In the genomic region with DNA sequence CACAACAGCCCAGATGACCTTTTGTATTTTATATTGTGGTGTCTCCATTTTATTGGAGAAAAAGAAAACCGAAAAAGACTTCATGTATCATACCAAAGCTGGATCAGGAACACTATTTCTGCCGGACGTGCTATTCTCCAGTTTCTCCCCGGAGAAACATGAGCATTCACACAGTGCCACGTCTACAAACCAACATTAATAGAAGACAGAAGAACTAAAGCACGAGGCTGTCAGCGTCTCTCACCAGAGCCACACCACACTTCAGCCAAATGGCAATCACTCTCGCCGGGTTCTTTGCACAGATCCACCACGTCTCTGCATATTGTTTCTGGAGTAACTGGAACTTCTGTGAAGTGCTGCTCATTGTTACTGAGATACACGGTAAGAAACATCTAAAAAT, we compare ENCODE assay signal across 24 cellular contexts. TPM values are rescaled to one million over a fixed set of nuclear protein-coding genes. Genes with fewer than 3 reads are reported as not detected.
DNase-seq lines count a peak whose midpoint lies in the region; ATAC-seq and TF ChIP-seq lines count a peak whose summit lies in the region.
"Had no signal": no experiment of that assay in that cellular context is flagged by ENCODE, and none has a peak within 500 bp of the region (broad histone marks: within the 10 kb centered on the region; RNA-seq: fewer than 3 reads in every experiment).

No MANE protein-coding gene starts in this region.

- DNase-seq in Right ventricle myocardium superior = no peak
- DNase-seq in Right ventricle myocardium inferior (ENCODE audit: missing footprints) = no peak
- DNase-seq in epithelial cell of prostate (ENCODE audit: low read depth, low spot score) = no peak
- no peak for DNase-seq in nephron progenitor cell
- no peak for DNase-seq in KBM-7
- DNase-seq in activated naive CD8-positive, alpha-beta T cell treated with anti-CD3 and anti-CD28 coated beads for 36 hours = no peak
- DNase-seq: activated CD4-positive, alpha-beta T cell treated with anti-CD3 and anti-CD28 coated beads for 4 hours; activated CD8-positive, alpha-beta memory T cell treated with anti-CD3 and anti-CD28 coated beads, Interleukin-2, amount 10 ng/mL, durations not matched to agents 7 days and 5 days; activated naive CD8-positive, alpha-beta T cell treated with anti-CD3 and anti-CD28 coated beads, Interleukin-2, amount 50 U/mL, for 24 hours; brain microvascular endothelial cell; GOT3; kidney glomerular epithelial cell; natural killer cell; NCI-H1930; NCI-H226; NCI-H82; SIG-M5; T-helper 1 cell had no signal

- H3K9me3 Mint-ChIP-seq in nephron progenitor cell = no peaks in the 10 kb centered on the region
- H3K9me3 Mint-ChIP-seq in activated naive CD8-positive, alpha-beta T cell treated with anti-CD3 and anti-CD28 coated beads for 36 hours = no peaks in the 10 kb centered on the region
- H3K9me3 Mint-ChIP-seq: activated naive CD8-positive, alpha-beta T cell treated with anti-CD3 and anti-CD28 coated beads, Interleukin-2, amount 50 U/mL, for 24 hours; activated T-helper 17 cell treated with anti-CD3 and anti-CD28 coated beads, Interleukin-2, amount 50 U/mL, for 72 hours; dendritic cell treated with granulocyte-macrophage colony-stimulating factor and Interleukin-4, amounts not matched to agents 40 ng/mL and 50 ng/mL, for 4 days; natural killer cell had no signal

- in situ Hi-C loops in KBM-7 (cut with MboI; ENCODE audit: low pct_unique_long_range_greater_than_20kb, low sequenced_read_pairs) = no loop called here

- peaks cover 39% of the 10 kb centered on the region for H3K36me3 Mint-ChIP-seq in nephron progenitor cell (ENCODE audit: low read depth)
- H3K36me3 Mint-ChIP-seq in activated naive CD8-positive, alpha-beta T cell treated with anti-CD3 and anti-CD28 coated beads for 36 hours = peaks cover 17% of the 10 kb centered on the region
- H3K36me3 Mint-ChIP-seq: natural killer cell had no signal

- H3K4me3 Mint-ChIP-seq in nephron progenitor cell = no peak overlapping the region
- H3K4me3 Mint-ChIP-seq in activated naive CD8-positive, alpha-beta T cell treated with anti-CD3 and anti-CD28 coated beads for 36 hours = no peak overlapping the region
- H3K4me3 Mint-ChIP-seq: activated CD8-positive, alpha-beta memory T cell treated with anti-CD3 and anti-CD28 coated beads, Interleukin-2, amount 10 ng/mL, durations not matched to agents 7 days and 5 days; activated naive CD8-positive, alpha-beta T cell treated with anti-CD3 and anti-CD28 coated beads, Interleukin-2, amount 50 U/mL, for 24 hours; activated T-helper 17 cell treated with anti-CD3 and anti-CD28 coated beads, Interleukin-2, amount 50 U/mL, for 72 hours; dendritic cell treated with granulocyte-macrophage colony-stimulating factor and Interleukin-4, amounts not matched to agents 40 ng/mL and 50 ng/mL, for 4 days; natural killer cell had no signal

- H3K27ac ChIP-seq in epithelial cell of prostate = peak overlapping the region; percentile 39
- H3K27ac ChIP-seq: brain microvascular endothelial cell, C4-2B, KMS-11 had no signal

- intact Hi-C loops in Right ventricle myocardium superior (cut with DNase I) = no loop called here
- intact Hi-C loops in Right ventricle myocardium inferior (cut with DNase I) = no loop called here

- ATAC-seq in Right ventricle myocardium superior (ENCODE audit: poor library complexity) (peak; percentile 40), Right ventricle myocardium inferior (no peak), GM21619 (IDR thresholded peaks at IDR 0.05; ENCODE audit: unreplicated experiment) (no peak), GM21515 (IDR thresholded peaks at IDR 0.05; ENCODE audit: unreplicated experiment) (no peak)
- ATAC-seq: activated CD8-positive, alpha-beta memory T cell treated with anti-CD3 and anti-CD28 coated beads, Interleukin-2, amount 10 ng/mL, durations not matched to agents 7 days and 5 days; activated naive CD8-positive, alpha-beta T cell treated with anti-CD3 and anti-CD28 coated beads, Interleukin-2, amount 50 U/mL, for 24 hours; activated T-helper 17 cell treated with anti-CD3 and anti-CD28 coated beads, Interleukin-2, amount 50 U/mL, for 72 hours; natural killer cell had no signal

- no peak for TF ChIP-seq CTCF in nephron progenitor cell (IDR thresholded peaks at IDR 0.05)

- peaks cover 43% of the 10 kb centered on the region for H3K4me1 Mint-ChIP-seq in nephron progenitor cell
- H3K4me1 Mint-ChIP-seq in activated naive CD8-positive, alpha-beta T cell treated with anti-CD3 and anti-CD28 coated beads for 36 hours = peaks cover 34% of the 10 kb centered on the region

- no peaks in the 10 kb centered on the region for H3K27me3 Mint-ChIP-seq in nephron progenitor cell (ENCODE audit: low read depth, poor library complexity)
- H3K27me3 Mint-ChIP-seq in activated naive CD8-positive, alpha-beta T cell treated with anti-CD3 and anti-CD28 coated beads for 36 hours = no peaks in the 10 kb centered on the region
- H3K27me3 Mint-ChIP-seq: activated CD8-positive, alpha-beta memory T cell treated with anti-CD3 and anti-CD28 coated beads, Interleukin-2, amount 10 ng/mL, durations not matched to agents 7 days and 5 days; activated naive CD8-positive, alpha-beta T cell treated with anti-CD3 and anti-CD28 coated beads, Interleukin-2, amount 50 U/mL, for 24 hours; activated T-helper 17 cell treated with anti-CD3 and anti-CD28 coated beads, Interleukin-2, amount 50 U/mL, for 72 hours; dendritic cell treated with granulocyte-macrophage colony-stimulating factor and Interleukin-4, amounts not matched to agents 40 ng/mL and 50 ng/mL, for 4 days had no signal

- H3K27ac Mint-ChIP-seq in nephron progenitor cell = peak overlapping the region; percentile 66
- H3K27ac Mint-ChIP-seq in activated naive CD8-positive, alpha-beta T cell treated with anti-CD3 and anti-CD28 coated beads for 36 hours = no peak overlapping the region
- H3K27ac Mint-ChIP-seq: activated CD8-positive, alpha-beta memory T cell treated with anti-CD3 and anti-CD28 coated beads, Interleukin-2, amount 10 ng/mL, durations not matched to agents 7 days and 5 days; activated naive CD8-positive, alpha-beta T cell treated with anti-CD3 and anti-CD28 coated beads, Interleukin-2, amount 50 U/mL, for 24 hours; activated T-helper 17 cell treated with anti-CD3 and anti-CD28 coated beads, Interleukin-2, amount 50 U/mL, for 72 hours; dendritic cell treated with granulocyte-macrophage colony-stimulating factor and Interleukin-4, amounts not matched to agents 40 ng/mL and 50 ng/mL, for 4 days had no signal

RNA-seq across cellular contexts. Expression of gene TP53BP2, which starts 24.8 kb away (rescaled TPM):
- total RNA-seq in Right ventricle myocardium superior (16.1 TPM), Right ventricle myocardium inferior (18.7 TPM)
- 10 to 100 TPM; 34.7 to 35.2 TPM for total RNA-seq in activated naive CD8-positive, alpha-beta T cell treated with anti-CD3 and anti-CD28 coated beads for 36 hours
